ENCODE assay signal across 24 cellular contexts in genomic region chr5:102818345-102818744, GRCh38.
DNase-seq lines count a peak whose midpoint lies in the region; ATAC-seq and TF ChIP-seq lines count a peak whose summit lies in the region.
"Had no signal": no experiment of that assay in that cellular context is flagged by ENCODE, and none has a peak within 500 bp of the region (broad histone marks: within the 10 kb centered on the region; RNA-seq: fewer than 3 reads in every experiment).

No MANE protein-coding gene starts in this region.

- intact Hi-C loops in natural killer cell (cut with micrococcal nuclease) = no loop called here

- no peaks in the 10 kb centered on the region for H3K79me2 ChIP-seq in OCI-LY3 (ENCODE audit: low read length)

- H2AFZ ChIP-seq in OCI-LY3 (ENCODE audit: low read depth, low read length) = no peak overlapping the region
- H2AFZ ChIP-seq: GM23338 had no signal

- H3K4me2 ChIP-seq in OCI-LY3 (ENCODE audit: low read length) = peak overlapping the region; percentile 51
- H3K4me2 ChIP-seq: BLaER1, GM23338 had no signal

- H3K4me1 Mint-ChIP-seq in natural killer cell treated with Interleukin-12 subunit alpha and Interleukin-12 subunit beta and Interleukin-15 and Interleukin-18, amount 100 ng/mL, for 72 hours (ENCODE audit: low read depth in 2 of 2) = peaks cover 37 to 38% of the 10 kb centered on the region in 2 donors
- H3K4me1 Mint-ChIP-seq in natural killer cell (peaks cover 25 to 26% of the 10 kb centered on the region in 2 donors), neural crest cell (no peaks in the 10 kb centered on the region)
- peaks cover 9% of the 10 kb centered on the region for H3K4me1 Mint-ChIP-seq in T-helper 2 cell treated with Interferon-gamma antibody and Interleukin-4, amounts not matched to agents 5 μg/mL and 100 μg/mL, for 36 hours (ENCODE audit: low read depth)

- H3K9me3 ChIP-seq in OCI-LY3 (ENCODE audit: insufficient read depth, low read length) = no peaks in the 10 kb centered on the region
- H3K9me3 ChIP-seq: BLaER1 had no signal

- no peak overlapping the region for H3K4me3 ChIP-seq in OCI-LY3 (ENCODE audit: low read length)
- H3K4me3 ChIP-seq: BLaER1, GM23338, SK-N-MC had no signal

- no peaks in the 10 kb centered on the region for H3K27me3 Mint-ChIP-seq in natural killer cell treated with Interleukin-12 subunit alpha and Interleukin-12 subunit beta and Interleukin-15 and Interleukin-18, amount 100 ng/mL, for 72 hours
- H3K27me3 Mint-ChIP-seq in natural killer cell (ENCODE audit: low read depth in 2 of 2) (no peaks in the 10 kb centered on the region), neural crest cell (ENCODE audit: low read depth) (no peaks in the 10 kb centered on the region)
- no peaks in the 10 kb centered on the region for H3K27me3 Mint-ChIP-seq in T-helper 2 cell treated with Interferon-gamma antibody and Interleukin-4, amounts not matched to agents 5 μg/mL and 100 μg/mL, for 36 hours (ENCODE audit: low read depth)
- H3K27me3 Mint-ChIP-seq: CD4-positive, CD25-positive, alpha-beta regulatory T cell had no signal

- peaks cover 26% of the 10 kb centered on the region for H3K4me1 ChIP-seq in OCI-LY3 (ENCODE audit: low read length)

- no peaks in the 10 kb centered on the region for H3K27me3 ChIP-seq in OCI-LY3 (ENCODE audit: low read depth, low read length)
- H3K27me3 ChIP-seq: BLaER1 had no signal

- H3K27ac Mint-ChIP-seq in natural killer cell treated with Interleukin-12 subunit alpha and Interleukin-12 subunit beta and Interleukin-15 and Interleukin-18, amount 100 ng/mL, for 72 hours = peak overlapping the region; percentile 1 to 40
- no peak overlapping the region for H3K27ac Mint-ChIP-seq in natural killer cell
- H3K27ac Mint-ChIP-seq in neural crest cell (ENCODE audit: unreplicated experiment) = peak overlapping the region; percentile 1
- H3K27ac Mint-ChIP-seq in T-helper 2 cell treated with Interferon-gamma antibody and Interleukin-4, amounts not matched to agents 5 μg/mL and 100 μg/mL, for 36 hours = no peak overlapping the region
- H3K27ac Mint-ChIP-seq: CD4-positive, CD25-positive, alpha-beta regulatory T cell; GM23338; H9 had no signal

- H3K36me3 ChIP-seq in OCI-LY3 (replicated peaks; ENCODE audit: low read depth, low read length) = no peaks in the 10 kb centered on the region
- H3K36me3 ChIP-seq: BLaER1 had no signal

- no peak for ATAC-seq in natural killer cell treated with Interleukin-12 subunit alpha and Interleukin-12 subunit beta and Interleukin-15 and Interleukin-18, amount 100 ng/mL, for 72 hours
- ATAC-seq in natural killer cell (no peak), left lobe of liver (no peak)
- ATAC-seq: GM23338, Panc1 had no signal

- H4K20me1 ChIP-seq in OCI-LY3 (ENCODE audit: insufficient read depth, low read length) = peaks cover 31% of the 10 kb centered on the region

- no peak for TF ChIP-seq CTCF in natural killer cell (IDR thresholded peaks at IDR 0.05)
- no peak for TF ChIP-seq CTCF in OCI-LY3 (IDR thresholded peaks at IDR 0.05; ENCODE audit: low read depth, low read length)
- TF ChIP-seq CTCF in neural crest cell (conservative IDR thresholded peaks at IDR 0.05) = no peak

- H3K9me3 Mint-ChIP-seq in natural killer cell treated with Interleukin-12 subunit alpha and Interleukin-12 subunit beta and Interleukin-15 and Interleukin-18, amount 100 ng/mL, for 72 hours = peaks cover 2% of the 10 kb centered on the region
- H3K9me3 Mint-ChIP-seq in natural killer cell (no peaks in the 10 kb centered on the region), neural crest cell (no peaks in the 10 kb centered on the region)
- no peaks in the 10 kb centered on the region for H3K9me3 Mint-ChIP-seq in T-helper 2 cell treated with Interferon-gamma antibody and Interleukin-4, amounts not matched to agents 5 μg/mL and 100 μg/mL, for 36 hours
- H3K9me3 Mint-ChIP-seq: CD4-positive, CD25-positive, alpha-beta regulatory T cell; GM23338; H9 had no signal

- peak overlapping the region; percentile 1 for H3K4me3 Mint-ChIP-seq in natural killer cell treated with Interleukin-12 subunit alpha and Interleukin-12 subunit beta and Interleukin-15 and Interleukin-18, amount 100 ng/mL, for 72 hours
- H3K4me3 Mint-ChIP-seq in natural killer cell (no peak overlapping the region), neural crest cell (no peak overlapping the region)
- H3K4me3 Mint-ChIP-seq in T-helper 2 cell treated with Interferon-gamma antibody and Interleukin-4, amounts not matched to agents 5 μg/mL and 100 μg/mL, for 36 hours = no peak overlapping the region
- H3K4me3 Mint-ChIP-seq: CD4-positive, CD25-positive, alpha-beta regulatory T cell; GM23338; H9 had no signal

- no peaks in the 10 kb centered on the region for H3K36me3 Mint-ChIP-seq in natural killer cell treated with Interleukin-12 subunit alpha and Interleukin-12 subunit beta and Interleukin-15 and Interleukin-18, amount 100 ng/mL, for 72 hours
- no peaks in the 10 kb centered on the region for H3K36me3 Mint-ChIP-seq in natural killer cell
- no peaks in the 10 kb centered on the region for H3K36me3 Mint-ChIP-seq in neural crest cell (ENCODE audit: low read depth)
- no peaks in the 10 kb centered on the region for H3K36me3 Mint-ChIP-seq in T-helper 2 cell treated with Interferon-gamma antibody and Interleukin-4, amounts not matched to agents 5 μg/mL and 100 μg/mL, for 36 hours (ENCODE audit: low read depth)
- H3K36me3 Mint-ChIP-seq: CD4-positive, CD25-positive, alpha-beta regulatory T cell had no signal

- DNase-seq in natural killer cell treated with Interleukin-12 subunit alpha and Interleukin-12 subunit beta and Interleukin-15 and Interleukin-18, amount 100 ng/mL, for 72 hours (ENCODE audit: low spot score) = no peak
- DNase-seq in natural killer cell = no peak
- DNase-seq in neural crest cell (ENCODE audit: low read depth, low spot score) = no peak
- no peak for DNase-seq in left lobe of liver (ENCODE audit: low spot score)
- DNase-seq in T-helper 2 cell treated with Interferon-gamma antibody and Interleukin-4, amounts not matched to agents 5 μg/mL and 100 μg/mL, for 36 hours (ENCODE audit: low spot score) = no peak
- DNase-seq in NCI-H2029 (lab: John Stamatoyannopoulos, UW) = no peak
- DNase-seq: CD4-positive, CD25-positive, alpha-beta regulatory T cell; H9; Kasumi-1; NCI-H1105; NCI-H1436 treated with DMSO at 0.1 percent for 48 hours; NCI-H187 treated with DMSO at 0.1 percent for 48 hours; NCI-H2107; NCI-H446; NCI-H524 treated with DMSO at 0.1 percent for 48 hours; NCI-H82; SHP77 treated with DMSO at 0.1 percent for 48 hours had no signal

- no peak overlapping the region for H3K9ac ChIP-seq in OCI-LY3 (ENCODE audit: low read length)
- H3K9ac ChIP-seq: BLaER1 had no signal

- no peak overlapping the region for H3K27ac ChIP-seq in OCI-LY3 (ENCODE audit: low read length)
- H3K27ac ChIP-seq: BLaER1, HL-60, RWPE1, SK-N-MC had no signal

Comparison
In these comparisons a context has a peak if more than half of its experiments do, and no peak if none do; other contexts are left out.
1. H3K27ac Mint-ChIP-seq: peak in natural killer cell treated with Interleukin-12 subunit alpha and Interleukin-12 subunit beta and Interleukin-15 and Interleukin-18, amount 100 ng/mL, for 72 hours (2 of 2) and neural crest cell (single experiment); none in natural killer cell (0 of 2) and T-helper 2 cell treated with Interferon-gamma antibody and Interleukin-4, amounts not matched to agents 5 μg/mL and 100 μg/mL, for 36 hours (single experiment).